In genomic region chr1:146938242-146938902, GRCh38 we compare ENCODE assay signal across 8 cellular contexts. TPM values are rescaled to one million over a fixed set of nuclear protein-coding genes. Genes with fewer than 3 reads are reported as not detected.
DNase-seq lines count a peak whose midpoint lies in the region; ATAC-seq and TF ChIP-seq lines count a peak whose summit lies in the region.
"Not testable (repeated sequence)": the region's sequence is repeated elsewhere in the genome, so short reads cannot be mapped to it uniquely, and the experiment has no call there.

TSS of gene NBPF12 (plus strand) at chr1:146938324. CDS start at chr1:146960144, 21,820 bp downstream.

- ATAC-seq in HG02840 (IDR thresholded peaks at IDR 0.05; ENCODE audit: low FRiP score, unreplicated experiment) (peak; percentile 65), thoracic aorta (ENCODE audit: insufficient number of reproducible peaks, low FRiP score, low read depth) (peak; percentile 82)
- peak; percentile 95 for ATAC-seq in activated naive CD8-positive, alpha-beta T cell treated with anti-CD3 and anti-CD28 coated beads, Interleukin-2, amount 10 ng/mL, durations not matched to agents 7 days and 5 days (ENCODE audit: low read depth)

- DNase-seq in NCI-H146 (lab: John Stamatoyannopoulos, UW) (peak; percentile 87), T-helper 1 cell (peak; percentile 53 to 83 (median 63)), cardiac muscle cell (ENCODE audit: low read depth in 1 of 2, low spot score in 1 of 2) (peak; percentile 86 to 92), thoracic aorta (ENCODE audit: low spot score) (peak; percentile 36)
- peak; percentile 88 for DNase-seq in activated naive CD8-positive, alpha-beta T cell treated with anti-CD3 and anti-CD28 coated beads, Interleukin-2, amount 10 ng/mL, durations not matched to agents 7 days and 5 days

- H3K36me3 ChIP-seq in cardiac muscle cell; parathyroid adenoma (ENCODE audit: control insufficient read depth, insufficient read depth, low read length); thoracic aorta: not testable (repeated sequence)

- not testable (repeated sequence) for H3K9me3 Mint-ChIP-seq in activated naive CD8-positive, alpha-beta T cell treated with anti-CD3 and anti-CD28 coated beads, Interleukin-2, amount 10 ng/mL, durations not matched to agents 7 days and 5 days

- not testable (repeated sequence) for H3K4me1 ChIP-seq in cardiac muscle cell (ENCODE audit: low read depth); parathyroid adenoma; thoracic aorta (ENCODE audit: control insufficient read depth in 1 of 2, low read depth in 2 of 2)

- H2AFZ ChIP-seq in parathyroid adenoma, result peak within 1 kb of the TSS; percentile 71

- not testable (repeated sequence) for H3K9me3 ChIP-seq in cardiac muscle cell (ENCODE audit: low read depth); parathyroid adenoma (ENCODE audit: control insufficient read depth, low read length); thoracic aorta

- peak within 1 kb of the TSS; percentile 84 for H3K4me3 Mint-ChIP-seq in activated naive CD8-positive, alpha-beta T cell treated with anti-CD3 and anti-CD28 coated beads, Interleukin-2, amount 10 ng/mL, durations not matched to agents 7 days and 5 days

- not testable (repeated sequence) for H3K36me3 Mint-ChIP-seq in activated naive CD8-positive, alpha-beta T cell treated with anti-CD3 and anti-CD28 coated beads, Interleukin-2, amount 10 ng/mL, durations not matched to agents 7 days and 5 days

- H3K79me2 ChIP-seq in parathyroid adenoma, result not testable (repeated sequence)

- not testable (repeated sequence) for H3K9ac ChIP-seq in parathyroid adenoma

- POLR2A ChIA-PET in activated naive CD8-positive, alpha-beta T cell treated with anti-CD3 and anti-CD28 coated beads, Interleukin-2, amount 10 ng/mL, durations not matched to agents 7 days and 5 days (lab: Charles Lee), result interaction anchor here (0.6 kb wide), 1 partner anchor 1366 kb away, joined by 3 read pairs; no protein-coding TSS in a partner anchor

- H3K4me1 Mint-ChIP-seq in activated naive CD8-positive, alpha-beta T cell treated with anti-CD3 and anti-CD28 coated beads, Interleukin-2, amount 10 ng/mL, durations not matched to agents 7 days and 5 days, result peaks cover 15% of the 10 kb centered on the region

- peak within 1 kb of the TSS; percentile 92 for H3K27ac Mint-ChIP-seq in activated naive CD8-positive, alpha-beta T cell treated with anti-CD3 and anti-CD28 coated beads, Interleukin-2, amount 10 ng/mL, durations not matched to agents 7 days and 5 days

- H3K27me3 ChIP-seq in cardiac muscle cell; parathyroid adenoma (ENCODE audit: control insufficient read depth, insufficient read depth, low read length); thoracic aorta (replicated peaks; ENCODE audit: insufficient read depth): not testable (repeated sequence)

- H3K4me2 ChIP-seq in parathyroid adenoma (ENCODE audit: low read length), result peak within 1 kb of the TSS; percentile 51

- peak within 1 kb of the TSS; percentile 89 for H3K27ac ChIP-seq in cardiac muscle cell
- peak within 1 kb of the TSS; percentile 75 for H3K27ac ChIP-seq in parathyroid adenoma
- peak within 1 kb of the TSS; percentile 78 to 90 for H3K27ac ChIP-seq in thoracic aorta

- peak within 1 kb of the TSS; percentile 73 for H3K4me3 ChIP-seq in GM12875 (ENCODE audit: low read depth, low read length)
- peak within 1 kb of the TSS; percentile 77 for H3K4me3 ChIP-seq in cardiac muscle cell
- peak within 1 kb of the TSS; percentile 63 for H3K4me3 ChIP-seq in parathyroid adenoma (ENCODE audit: low read depth, low read length)
- H3K4me3 ChIP-seq in thoracic aorta, result peak within 1 kb of the TSS; percentile 95

- not testable (repeated sequence) for H3K27me3 Mint-ChIP-seq in activated naive CD8-positive, alpha-beta T cell treated with anti-CD3 and anti-CD28 coated beads, Interleukin-2, amount 10 ng/mL, durations not matched to agents 7 days and 5 days

- TF ChIP-seq CTCF in GM12875 (IDR thresholded peaks at IDR 0.05; ENCODE audit: borderline replicate concordance, insufficient read depth, low read depth, low read length); cardiac muscle cell (IDR thresholded peaks at IDR 0.05; ENCODE audit: low read depth, low read length); parathyroid adenoma (IDR thresholded peaks at IDR 0.05); thoracic aorta (IDR thresholded peaks at IDR 0.05): not testable (repeated sequence)

RNA-seq across cellular contexts. Expression of gene NBPF12, which starts in this region (rescaled TPM):
- total RNA-seq in activated naive CD8-positive, alpha-beta T cell treated with anti-CD3 and anti-CD28 coated beads, Interleukin-2, amount 10 ng/mL, durations not matched to agents 7 days and 5 days, result 10 to 100 TPM; 22.9 to 25.1 TPM
- total RNA-seq in cardiac muscle cell (6.2 and 10.5 TPM in 2 replicates), thoracic aorta (10 to 100 TPM; 12.2 to 14.8 TPM)
- polyA plus RNA-seq in cardiac muscle cell, result 3.6 and 5.7 TPM in 2 replicates

Comparison
In these comparisons a context has a peak if more than half of its experiments do, and no peak if none do; other contexts are left out.
1. Peak in every context shown above with its lines: DNase-seq, ATAC-seq, H3K4me3 ChIP-seq and H3K27ac ChIP-seq.
2. DNase-seq: peak in every context shown above with its lines; median percentile 89 in cardiac muscle cell; 88 in activated naive CD8-positive, alpha-beta T cell treated with anti-CD3 and anti-CD28 coated beads, Interleukin-2, amount 10 ng/mL, durations not matched to agents 7 days and 5 days; 87 in NCI-H146; 63 in T-helper 1 cell; 36 in thoracic aorta.